ENCODE assay signal across 18 cellular contexts in genomic region chr12:64431791-64432190, GRCh38. TPM values are rescaled to one million over a fixed set of nuclear protein-coding genes. Genes with fewer than 3 reads are reported as not detected.
DNase-seq lines count a peak whose midpoint lies in the region; ATAC-seq and TF ChIP-seq lines count a peak whose summit lies in the region.
"Had no signal": no experiment of that assay in that cellular context is flagged by ENCODE, and none has a peak within 500 bp of the region (broad histone marks: within the 10 kb centered on the region; RNA-seq: fewer than 3 reads in every experiment).

No MANE protein-coding gene starts in this region.

- H3K27me3 Mint-ChIP-seq in chondrocyte (ENCODE audit: low read depth) (no peaks in the 10 kb centered on the region), neural crest cell (ENCODE audit: low read depth) (no peaks in the 10 kb centered on the region), mesothelial cell of epicardium (ENCODE audit: low read depth) (no peaks in the 10 kb centered on the region)
- no peaks in the 10 kb centered on the region for H3K27me3 Mint-ChIP-seq in naive thymus-derived CD4-positive, alpha-beta T cell
- H3K27me3 Mint-ChIP-seq: CD4-positive, CD25-positive, alpha-beta regulatory T cell had no signal

- peaks cover 61% of the 10 kb centered on the region for H3F3A ChIP-seq in GM23248 (ENCODE audit: insufficient read depth)

- H3K9me2 ChIP-seq in GM23248 (ENCODE audit: insufficient read depth), result no peaks in the 10 kb centered on the region

- no peak for ATAC-seq in GM21367 (IDR thresholded peaks at IDR 0.05; ENCODE audit: unreplicated experiment)
- ATAC-seq in naive thymus-derived CD4-positive, alpha-beta T cell, result no peak
- no peak for ATAC-seq in GM18858 (IDR thresholded peaks at IDR 0.05; ENCODE audit: unreplicated experiment)
- ATAC-seq: HepG2 had no signal

- peaks cover 84% of the 10 kb centered on the region for H3K79me2 ChIP-seq in GM23248 (ENCODE audit: insufficient read depth)

- WGBS in GM23248 (ENCODE audit: low coverage in 1 of 2, low lambda C conversion rate in 2 of 2, missing lambda C conversion rate in 2 of 2), 2 experiments, result 99 to 100% methylated on average over 4 of the region's 4 CpGs

- in situ Hi-C loops in GM23248 (cut with MboI), result no loop called here

- H3K4me3 Mint-ChIP-seq in chondrocyte (ENCODE audit: unreplicated experiment) (no peak overlapping the region), neural crest cell (no peak overlapping the region), mesothelial cell of epicardium (no peak overlapping the region)
- H3K4me3 Mint-ChIP-seq in naive thymus-derived CD4-positive, alpha-beta T cell, result no peak overlapping the region
- H3K4me3 Mint-ChIP-seq: CD4-positive, CD25-positive, alpha-beta regulatory T cell had no signal

- H3K4me1 Mint-ChIP-seq in chondrocyte (ENCODE audit: low read depth), result peaks cover 25% of the 10 kb centered on the region
- H3K4me1 Mint-ChIP-seq in neural crest cell, result no peaks in the 10 kb centered on the region
- H3K4me1 Mint-ChIP-seq in mesothelial cell of epicardium, result peaks cover 4% of the 10 kb centered on the region
- H3K4me1 Mint-ChIP-seq in naive thymus-derived CD4-positive, alpha-beta T cell, result peaks cover 0 to 6% (median 0%) of the 10 kb centered on the region in 7 donors

- DNase-seq in GM23248, result no peak
- DNase-seq in chondrocyte (ENCODE audit: low spot score), result no peak
- peak; percentile 43 for DNase-seq in foreskin melanocyte
- no peak for DNase-seq in neural crest cell (ENCODE audit: low read depth, low spot score)
- no peak for DNase-seq in mesothelial cell of epicardium (ENCODE audit: low spot score in 2 of 2, unreplicated experiment in 2 of 2)
- DNase-seq in naive thymus-derived CD4-positive, alpha-beta T cell, result no peak
- DNase-seq: BE2C; C1 segment of cervical spinal cord; Caco-2; CD4-positive, CD25-positive, alpha-beta regulatory T cell; GDM1; KG1 had no signal

- H3K9me3 Mint-ChIP-seq in chondrocyte (ENCODE audit: low read depth) (no peaks in the 10 kb centered on the region), neural crest cell (no peaks in the 10 kb centered on the region), mesothelial cell of epicardium (no peaks in the 10 kb centered on the region)
- no peaks in the 10 kb centered on the region for H3K9me3 Mint-ChIP-seq in naive thymus-derived CD4-positive, alpha-beta T cell
- H3K9me3 Mint-ChIP-seq: CD4-positive, CD25-positive, alpha-beta regulatory T cell had no signal

- no peak overlapping the region for H2AFZ ChIP-seq in GM23248

- H3K27me3 ChIP-seq in GM23248 (replicated peaks; ENCODE audit: insufficient read depth), result no peaks in the 10 kb centered on the region
- no peaks in the 10 kb centered on the region for H3K27me3 ChIP-seq in naive thymus-derived CD4-positive, alpha-beta T cell (ENCODE audit: control insufficient read depth in 2 of 2, insufficient read depth in 2 of 2, low read length in 2 of 2)
- H3K27me3 ChIP-seq: BE2C had no signal

- no peaks in the 10 kb centered on the region for H3K9me3 ChIP-seq in GM23248 (ENCODE audit: low read depth)
- H3K9me3 ChIP-seq in naive thymus-derived CD4-positive, alpha-beta T cell (ENCODE audit: control insufficient read depth in 2 of 3, low read length in 3 of 3), result no peaks in the 10 kb centered on the region
- H3K9me3 ChIP-seq: BE2C, Caco-2, HAP-1 had no signal

- H4K20me1 ChIP-seq in GM23248 (ENCODE audit: insufficient read depth), result no peaks in the 10 kb centered on the region

- H3K27ac ChIP-seq in GM23248, result peak overlapping the region; percentile 47; the same call in 1 of the 2 replicates
- no peak overlapping the region for H3K27ac ChIP-seq in naive thymus-derived CD4-positive, alpha-beta T cell (ENCODE audit: low read depth, low read length)

- no peak for TF ChIP-seq CTCF in chondrocyte (IDR thresholded peaks at IDR 0.05)
- TF ChIP-seq CTCF in neural crest cell (conservative IDR thresholded peaks at IDR 0.05), result no peak
- no peak for TF ChIP-seq CTCF in mesothelial cell of epicardium (IDR thresholded peaks at IDR 0.05; ENCODE audit: unreplicated experiment)

- CTCF ChIA-PET in naive thymus-derived CD4-positive, alpha-beta T cell (lab: Charles Lee), result no interaction called here

- H3K4me2 ChIP-seq in GM23248 (ENCODE audit: unreplicated experiment), result no peak overlapping the region

- H3K36me3 Mint-ChIP-seq in chondrocyte (ENCODE audit: low read depth), result peaks cover 63% of the 10 kb centered on the region
- H3K36me3 Mint-ChIP-seq in neural crest cell (ENCODE audit: low read depth), result peaks cover 16% of the 10 kb centered on the region
- peaks cover 60% of the 10 kb centered on the region for H3K36me3 Mint-ChIP-seq in mesothelial cell of epicardium
- peaks cover 6 to 68% (median 47%) of the 10 kb centered on the region in 5 donors for H3K36me3 Mint-ChIP-seq in naive thymus-derived CD4-positive, alpha-beta T cell

- POLR2A ChIA-PET in naive thymus-derived CD4-positive, alpha-beta T cell (lab: Charles Lee), result interaction anchor here (0.6 to 0.8 kb wide), 2 partner anchors 20 to 26 kb away, joined by 3 to 7 read pairs; no protein-coding TSS in a partner anchor

- intact Hi-C loops in naive thymus-derived CD4-positive, alpha-beta T cell (cut with micrococcal nuclease), result loop anchor here in 1 of 2 donors (2.0 kb wide), 1 partner anchor 13 kb away; no protein-coding TSS in a partner anchor

- no peak overlapping the region for H3K9ac ChIP-seq in GM23248

- no peak overlapping the region for H3K4me3 ChIP-seq in GM23248
- no peak overlapping the region for H3K4me3 ChIP-seq in naive thymus-derived CD4-positive, alpha-beta T cell (ENCODE audit: low read length)
- H3K4me3 ChIP-seq: HAP-1 had no signal

- H3K27ac Mint-ChIP-seq in chondrocyte (ENCODE audit: unreplicated experiment), result peak overlapping the region; percentile 85
- peak overlapping the region; percentile 50 for H3K27ac Mint-ChIP-seq in neural crest cell (ENCODE audit: unreplicated experiment)
- no peak overlapping the region for H3K27ac Mint-ChIP-seq in mesothelial cell of epicardium
- no peak overlapping the region for H3K27ac Mint-ChIP-seq in naive thymus-derived CD4-positive, alpha-beta T cell
- H3K27ac Mint-ChIP-seq: CD4-positive, CD25-positive, alpha-beta regulatory T cell had no signal

- H3K36me3 ChIP-seq in GM23248 (ENCODE audit: low read depth), result peaks cover 96% of the 10 kb centered on the region
- H3K36me3 ChIP-seq in naive thymus-derived CD4-positive, alpha-beta T cell (ENCODE audit: control insufficient read depth in 2 of 3, insufficient read depth in 3 of 3, low read length in 3 of 3), result peaks cover 9 to 74% (median 35%) of the 10 kb centered on the region in 3 experiments

- H3K4me1 ChIP-seq in GM23248 (ENCODE audit: insufficient read depth), result 0 out of 2 replicates have a peak, but pooled peaks cover 11% of the 10 kb centered on the region
- H3K4me1 ChIP-seq in naive thymus-derived CD4-positive, alpha-beta T cell (ENCODE audit: control insufficient read depth in 2 of 2, insufficient read depth in 2 of 2, low read length in 2 of 2), result no peaks in the 10 kb centered on the region
- H3K4me1 ChIP-seq: BE2C, Caco-2, HAP-1 had no signal

RNA-seq across cellular contexts. Expression of gene TBK1, which starts 20.1 kb away (rescaled TPM):
- total RNA-seq in GM23248 (2014; rRNA removed; shearing (Covaris generic)), result 29.4 and 33.9 TPM in 2 replicates
- 25.2 and 27.1 TPM in 2 replicates for polyA plus RNA-seq in GM23248 (2016; fragmentation: Nextera tagmentation; extraction: Ambion mirVana)
- 13.8 to 20.5 TPM (median 15.0 TPM) in 3 replicates for total RNA-seq in chondrocyte
- total RNA-seq in neural crest cell, result 16.4 and 19.2 TPM in 2 replicates
- 21.9 to 25.5 TPM (median 25.2 TPM) in 3 replicates for total RNA-seq in mesothelial cell of epicardium
- 10 to 100 TPM in 4 of 5 experiments, 1 to 10 TPM in 1; 9.0 to 34.0 (median 12.1) TPM for total RNA-seq in naive thymus-derived CD4-positive, alpha-beta T cell
- 1 to 10 TPM; 3.1 to 4.0 TPM for polyA plus RNA-seq in naive thymus-derived CD4-positive, alpha-beta T cell

RNA-seq across cellular contexts. Expression of gene XPOT, which starts 27.6 kb away (rescaled TPM):
- 148 and 154 TPM in 2 replicates for total RNA-seq in GM23248 (2014; rRNA removed; shearing (Covaris generic))
- 118 and 120 TPM in 2 replicates for polyA plus RNA-seq in GM23248 (2016; fragmentation: Nextera tagmentation; extraction: Ambion mirVana)
- total RNA-seq in chondrocyte, result 94.2 to 213 TPM (median 193 TPM) in 3 replicates
- 101 and 103 TPM in 2 replicates for total RNA-seq in neural crest cell
- 50.6 to 58.5 TPM (median 52.4 TPM) in 3 replicates for total RNA-seq in mesothelial cell of epicardium
- 100 to 1,000 TPM in 1 of 5 experiments, 10 to 100 TPM in 4; 46.6 to 118 (median 75.1) TPM for total RNA-seq in naive thymus-derived CD4-positive, alpha-beta T cell
- polyA plus RNA-seq in naive thymus-derived CD4-positive, alpha-beta T cell, result 10 to 100 TPM; 24.8 to 34.1 TPM

RNA-seq across cellular contexts. Expression of gene C12orf56, which starts 41.2 kb away (rescaled TPM):
- 0.25 and 0.43 TPM in 2 replicates for total RNA-seq in GM23248 (2014; rRNA removed; shearing (Covaris generic))
- polyA plus RNA-seq in GM23248 (2016; fragmentation: Nextera tagmentation; extraction: Ambion mirVana), result 0.90 and 1.3 TPM in 2 replicates
- total RNA-seq in chondrocyte (0.10 to 0.38 TPM in 2 of 3 replicates, not detected in the other), neural crest cell (0.51 and 1.2 TPM in 2 replicates), mesothelial cell of epicardium (0.41 to 0.93 TPM (median 0.45 TPM) in 3 replicates)
- total RNA-seq in naive thymus-derived CD4-positive, alpha-beta T cell, result under 1 TPM in 2 of 5 experiments, not detected in 3; 0.10 to 0.34 TPM
- not detected for polyA plus RNA-seq in naive thymus-derived CD4-positive, alpha-beta T cell
- total RNA-seq: A172, H4, HepG2 had no signal
- polyA plus RNA-seq: CD4-positive, CD25-positive, alpha-beta regulatory T cell had no signal

Comparison
In these comparisons a context has a peak if more than half of its experiments do, and no peak if none do; other contexts are left out.
1. H3K27ac Mint-ChIP-seq: peak in chondrocyte (single experiment) and neural crest cell (single experiment); none in mesothelial cell of epicardium (single experiment) and naive thymus-derived CD4-positive, alpha-beta T cell (0 of 9).